ENCODE assay signal across 2 cellular contexts in the genomic region with DNA sequence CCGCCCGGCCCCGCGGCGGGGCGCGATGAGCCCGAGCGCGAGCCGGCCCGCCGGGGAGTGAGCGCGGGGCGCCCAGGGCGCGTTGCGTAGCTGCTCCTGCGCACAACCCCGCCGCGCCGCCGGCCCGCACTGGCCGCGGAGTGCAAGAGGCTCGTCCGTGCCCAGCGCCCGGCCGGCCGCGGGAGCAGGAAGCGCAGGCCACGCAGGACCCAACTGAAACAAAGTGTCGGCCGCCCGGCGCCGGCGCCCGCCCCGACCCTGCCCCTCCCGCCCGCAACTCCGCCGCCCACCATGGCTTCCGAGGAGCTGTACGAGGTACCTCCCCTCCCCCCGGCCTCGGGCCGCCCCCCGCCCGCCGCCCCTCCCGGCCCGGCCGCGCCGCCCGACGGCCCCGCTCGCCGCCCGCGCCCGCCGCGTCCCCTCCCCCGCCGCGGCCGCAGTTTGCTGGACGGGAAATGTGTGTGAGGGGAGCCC.
TF ChIP-seq lines count a peak whose summit lies in the region.

No MANE protein-coding gene starts in this region.

TF ChIP-seq in GM23338, 12 proteins besides CTCF, POLR2A, EP300 and RAD21 (continued from another document):
- TF ChIP-seq, protein P1, sequence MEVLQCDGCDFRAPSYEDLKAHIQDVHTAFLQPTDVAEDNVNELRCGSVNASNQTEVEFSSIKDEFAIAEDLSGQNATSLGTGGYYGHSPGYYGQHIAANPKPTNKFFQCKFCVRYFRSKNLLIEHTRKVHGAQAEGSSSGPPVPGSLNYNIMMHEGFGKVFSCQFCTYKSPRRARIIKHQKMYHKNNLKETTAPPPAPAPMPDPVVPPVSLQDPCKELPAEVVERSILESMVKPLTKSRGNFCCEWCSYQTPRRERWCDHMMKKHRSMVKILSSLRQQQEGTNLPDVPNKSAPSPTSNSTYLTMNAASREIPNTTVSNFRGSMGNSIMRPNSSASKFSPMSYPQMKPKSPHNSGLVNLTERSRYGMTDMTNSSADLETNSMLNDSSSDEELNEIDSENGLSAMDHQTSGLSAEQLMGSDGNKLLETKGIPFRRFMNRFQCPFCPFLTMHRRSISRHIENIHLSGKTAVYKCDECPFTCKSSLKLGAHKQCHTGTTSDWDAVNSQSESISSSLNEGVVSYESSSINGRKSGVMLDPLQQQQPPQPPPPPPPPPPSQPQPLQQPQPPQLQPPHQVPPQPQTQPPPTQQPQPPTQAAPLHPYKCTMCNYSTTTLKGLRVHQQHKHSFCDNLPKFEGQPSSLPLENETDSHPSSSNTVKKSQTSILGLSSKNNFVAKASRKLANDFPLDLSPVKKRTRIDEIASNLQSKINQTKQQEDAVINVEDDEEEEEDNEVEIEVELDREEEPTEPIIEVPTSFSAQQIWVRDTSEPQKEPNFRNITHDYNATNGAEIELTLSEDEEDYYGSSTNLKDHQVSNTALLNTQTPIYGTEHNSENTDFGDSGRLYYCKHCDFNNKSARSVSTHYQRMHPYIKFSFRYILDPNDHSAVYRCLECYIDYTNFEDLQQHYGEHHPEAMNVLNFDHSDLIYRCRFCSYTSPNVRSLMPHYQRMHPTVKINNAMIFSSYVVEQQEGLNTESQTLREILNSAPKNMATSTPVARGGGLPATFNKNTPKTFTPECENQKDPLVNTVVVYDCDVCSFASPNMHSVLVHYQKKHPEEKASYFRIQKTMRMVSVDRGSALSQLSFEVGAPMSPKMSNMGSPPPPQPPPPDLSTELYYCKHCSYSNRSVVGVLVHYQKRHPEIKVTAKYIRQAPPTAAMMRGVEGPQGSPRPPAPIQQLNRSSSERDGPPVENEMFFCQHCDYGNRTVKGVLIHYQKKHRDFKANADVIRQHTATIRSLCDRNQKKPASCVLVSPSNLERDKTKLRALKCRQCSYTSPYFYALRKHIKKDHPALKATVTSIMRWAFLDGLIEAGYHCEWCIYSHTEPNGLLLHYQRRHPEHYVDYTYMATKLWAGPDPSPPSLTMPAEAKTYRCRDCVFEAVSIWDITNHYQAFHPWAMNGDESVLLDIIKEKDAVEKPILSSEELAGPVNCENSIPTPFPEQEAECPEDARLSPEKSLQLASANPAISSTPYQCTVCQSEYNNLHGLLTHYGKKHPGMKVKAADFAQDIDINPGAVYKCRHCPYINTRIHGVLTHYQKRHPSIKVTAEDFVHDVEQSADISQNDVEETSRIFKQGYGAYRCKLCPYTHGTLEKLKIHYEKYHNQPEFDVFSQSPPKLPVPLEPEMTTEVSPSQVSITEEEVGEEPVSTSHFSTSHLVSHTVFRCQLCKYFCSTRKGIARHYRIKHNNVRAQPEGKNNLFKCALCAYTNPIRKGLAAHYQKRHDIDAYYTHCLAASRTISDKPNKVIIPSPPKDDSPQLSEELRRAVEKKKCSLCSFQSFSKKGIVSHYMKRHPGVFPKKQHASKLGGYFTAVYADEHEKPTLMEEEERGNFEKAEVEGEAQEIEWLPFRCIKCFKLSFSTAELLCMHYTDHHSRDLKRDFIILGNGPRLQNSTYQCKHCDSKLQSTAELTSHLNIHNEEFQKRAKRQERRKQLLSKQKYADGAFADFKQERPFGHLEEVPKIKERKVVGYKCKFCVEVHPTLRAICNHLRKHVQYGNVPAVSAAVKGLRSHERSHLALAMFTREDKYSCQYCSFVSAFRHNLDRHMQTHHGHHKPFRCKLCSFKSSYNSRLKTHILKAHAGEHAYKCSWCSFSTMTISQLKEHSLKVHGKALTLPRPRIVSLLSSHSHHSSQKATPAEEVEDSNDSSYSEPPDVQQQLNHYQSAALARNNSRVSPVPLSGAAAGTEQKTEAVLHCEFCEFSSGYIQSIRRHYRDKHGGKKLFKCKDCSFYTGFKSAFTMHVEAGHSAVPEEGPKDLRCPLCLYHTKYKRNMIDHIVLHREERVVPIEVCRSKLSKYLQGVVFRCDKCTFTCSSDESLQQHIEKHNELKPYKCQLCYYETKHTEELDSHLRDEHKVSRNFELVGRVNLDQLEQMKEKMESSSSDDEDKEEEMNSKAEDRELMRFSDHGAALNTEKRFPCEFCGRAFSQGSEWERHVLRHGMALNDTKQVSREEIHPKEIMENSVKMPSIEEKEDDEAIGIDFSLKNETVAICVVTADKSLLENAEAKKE (CRISPR knock-in tag; IDR thresholded peaks at IDR 0.05) = no peak
- TF ChIP-seq ZNF331 (CRISPR knock-in tag; IDR thresholded peaks at IDR 0.05; ENCODE audit: low read depth) (no peak), REST (IDR thresholded peaks at IDR 0.05; ENCODE audit: unreplicated experiment) (no peak), CREB1 (CRISPR knock-in tag; IDR thresholded peaks at IDR 0.05; ENCODE audit: low read depth) (no peak), JUNB (IDR thresholded peaks at IDR 0.05; ENCODE audit: unreplicated experiment) (no peak), NANOG (IDR thresholded peaks at IDR 0.05; ENCODE audit: borderline replicate concordance) (no peak), POLR2AphosphoS5 (IDR thresholded peaks at IDR 0.05; ENCODE audit: low read depth) (no peak)
- TF ChIP-seq, protein P2, sequence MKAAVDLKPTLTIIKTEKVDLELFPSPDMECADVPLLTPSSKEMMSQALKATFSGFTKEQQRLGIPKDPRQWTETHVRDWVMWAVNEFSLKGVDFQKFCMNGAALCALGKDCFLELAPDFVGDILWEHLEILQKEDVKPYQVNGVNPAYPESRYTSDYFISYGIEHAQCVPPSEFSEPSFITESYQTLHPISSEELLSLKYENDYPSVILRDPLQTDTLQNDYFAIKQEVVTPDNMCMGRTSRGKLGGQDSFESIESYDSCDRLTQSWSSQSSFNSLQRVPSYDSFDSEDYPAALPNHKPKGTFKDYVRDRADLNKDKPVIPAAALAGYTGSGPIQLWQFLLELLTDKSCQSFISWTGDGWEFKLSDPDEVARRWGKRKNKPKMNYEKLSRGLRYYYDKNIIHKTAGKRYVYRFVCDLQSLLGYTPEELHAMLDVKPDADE (IDR thresholded peaks at IDR 0.05) = no peak

TF ChIP-seq in liver, 16 proteins besides CTCF, POLR2A, EP300 and RAD21 (continued from another document):
- TF ChIP-seq MAX (IDR thresholded peaks at IDR 0.05) = no peak
- no peak for TF ChIP-seq JUND (IDR thresholded peaks at IDR 0.05)
- TF ChIP-seq YY1 (IDR thresholded peaks at IDR 0.05) = no peak
- no peak for TF ChIP-seq HNF4G (IDR thresholded peaks at IDR 0.05)
- TF ChIP-seq HNF4A (conservative IDR thresholded peaks at IDR 0.05) = no peak
- no peak for TF ChIP-seq NR2F2 (IDR thresholded peaks at IDR 0.05)
